Comparison of ENCODE assay signal across 17 cellular contexts in the genomic region with DNA sequence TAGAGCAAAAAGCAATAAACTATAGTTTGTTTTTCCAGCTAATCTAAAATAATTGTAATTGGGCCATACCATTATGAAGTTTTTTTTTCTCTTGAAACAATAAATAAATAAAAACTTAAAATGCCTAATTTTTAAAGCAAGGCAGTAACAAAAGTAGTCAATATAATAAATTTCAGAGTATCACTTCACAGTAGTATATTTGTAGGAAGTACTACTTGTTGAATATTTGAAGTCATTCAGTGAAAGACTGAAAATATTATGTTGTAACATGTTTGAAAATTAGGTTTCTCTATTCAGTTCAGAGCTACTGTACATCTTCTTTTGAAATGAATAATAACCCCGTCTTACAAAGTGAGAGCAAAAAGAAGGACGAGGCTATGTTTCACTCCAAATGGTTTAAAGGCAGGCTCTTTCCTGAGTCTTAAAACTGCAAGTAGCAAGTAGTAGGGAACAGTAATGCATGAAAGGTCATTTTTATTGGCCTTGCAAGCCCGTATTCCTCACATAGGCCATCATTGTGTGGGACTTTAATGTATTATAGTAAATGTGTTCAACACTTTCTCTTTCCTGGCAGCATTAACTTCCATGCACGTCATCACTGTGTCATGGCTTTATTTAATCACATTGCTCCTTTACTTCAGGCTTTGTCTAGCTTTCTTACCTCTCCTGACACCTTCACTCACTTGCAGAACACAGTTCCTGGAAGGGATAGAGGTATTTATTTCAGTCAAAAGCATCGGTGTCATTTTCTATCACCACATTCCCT.
DNase-seq lines count a peak whose midpoint lies in the region; FAIRE-seq and TF ChIP-seq lines count a peak whose summit lies in the region.
"Had no signal": no experiment of that assay in that cellular context is flagged by ENCODE, and none has a peak within 500 bp of the region (broad histone marks: within the 10 kb centered on the region; RNA-seq: fewer than 3 reads in every experiment).

No MANE protein-coding gene starts in this region.

- no peaks in the 10 kb centered on the region for H3K9me3 ChIP-seq in HEK293 (ENCODE audit: control insufficient read depth, insufficient read depth, low read depth, low read length)
- H3K9me3 ChIP-seq in astrocyte (ENCODE audit: insufficient read depth, low read depth, low read length) = no peaks in the 10 kb centered on the region
- no peaks in the 10 kb centered on the region for H3K9me3 ChIP-seq in trophoblast cell (ENCODE audit: insufficient read depth, low read depth, low read length)
- H3K9me3 ChIP-seq: SJCRH30 had no signal

- no peak overlapping the region for H2AK5ac ChIP-seq in trophoblast cell (ENCODE audit: low read length)

- H2AFZ ChIP-seq in astrocyte (ENCODE audit: low read depth, low read length) (no peak overlapping the region), trophoblast cell (ENCODE audit: insufficient read depth, low read length, poor library complexity) (no peak overlapping the region)

- no peak overlapping the region for H3K4ac ChIP-seq in trophoblast cell (ENCODE audit: low read depth, low read length)

- WGBS in trophoblast cell (ENCODE audit: extremely low coverage, insufficient coverage, insufficient read length) = no CpG with 5 or more reads among the region's 5 CpGs

- TF ChIP-seq CTCF in HEK293 (tag by site-specific recombination; IDR thresholded peaks at IDR 0.05) (no peak), astrocyte (IDR thresholded peaks at IDR 0.05; ENCODE audit: insufficient read depth, low read depth, low read length) (no peak), coronary artery (IDR thresholded peaks at IDR 0.05) (no peak)

- no peak overlapping the region for H3K18ac ChIP-seq in trophoblast cell (ENCODE audit: low read length)

- no peak overlapping the region for H4K8ac ChIP-seq in trophoblast cell (ENCODE audit: low read depth, low read length)

- no peak overlapping the region for H4K91ac ChIP-seq in trophoblast cell (ENCODE audit: low read depth, low read length)

- no peak overlapping the region for H3K14ac ChIP-seq in trophoblast cell (ENCODE audit: low read length)

- no peaks in the 10 kb centered on the region for H3K36me3 ChIP-seq in HEK293 (ENCODE audit: control insufficient read depth in 2 of 2, insufficient read depth in 1 of 2, low read length in 2 of 2)
- H3K36me3 ChIP-seq in astrocyte (ENCODE audit: insufficient read depth, low read length) = no peaks in the 10 kb centered on the region
- H3K36me3 ChIP-seq in trophoblast cell (ENCODE audit: control insufficient read depth in 1 of 2, insufficient read depth in 2 of 2, low read length in 2 of 2) = no peaks in the 10 kb centered on the region
- H3K36me3 ChIP-seq: SJCRH30 had no signal

- no peaks in the 10 kb centered on the region for H4K20me1 ChIP-seq in astrocyte (ENCODE audit: insufficient read depth, low read length)

- H3K4me3 ChIP-seq in HEK293 (ENCODE audit: low read depth, low read length) = no peak overlapping the region
- no peak overlapping the region for H3K4me3 ChIP-seq in astrocyte (ENCODE audit: insufficient read depth, low read depth, low read length)
- no peak overlapping the region for H3K4me3 ChIP-seq in trophoblast cell (ENCODE audit: low read depth, low read length)
- H3K4me3 ChIP-seq in coronary artery = no peak overlapping the region
- H3K4me3 ChIP-seq: K562, SJCRH30 had no signal

- no peaks in the 10 kb centered on the region for H3K9me3 Mint-ChIP-seq in astrocyte (ENCODE audit: unreplicated experiment)

- CTCF ChIA-PET in HEK293 (lab: Yijun Ruan, JAX) = interaction anchor here (0.7 kb wide), 1 partner anchor 1434 kb away, joined by 3 read pairs; no protein-coding TSS in a partner anchor

- H3K23ac ChIP-seq in trophoblast cell (ENCODE audit: low read length) = no peak overlapping the region

- DNase-seq in astrocyte (ENCODE audit: low read depth) (peak; percentile 18), trophoblast cell (peak; percentile 12 to 36), Ammon's horn (ENCODE audit: low spot score) (no peak), coronary artery (ENCODE audit: low spot score) (no peak), NAMALWA (ENCODE audit: low spot score) (no peak)
- DNase-seq: AML-193, COR-L47, DMS 273 treated with DMSO at 0.1 percent for 48 hours, DND-41, HCEC 1CT, NCI-H1105 treated with DMSO at 0.1 percent for 48 hours, NCI-H1694 treated with DMSO at 0.1 percent for 48 hours, SJCRH30 had no signal

- H3K79me2 ChIP-seq in astrocyte (ENCODE audit: insufficient read depth, low read length) (no peaks in the 10 kb centered on the region), trophoblast cell (ENCODE audit: control insufficient read depth, insufficient read depth, low read length, poor library complexity) (no peaks in the 10 kb centered on the region)

- FAIRE-seq in astrocyte (lab: Jason Lieb, UNC) (no peak), islet of Langerhans (lab: Jason Lieb, UNC) (peak; percentile 24)
- FAIRE-seq: K562 had no signal

- peaks cover 60% of the 10 kb centered on the region for H3K4me1 Mint-ChIP-seq in astrocyte (ENCODE audit: low read depth, unreplicated experiment)

- H3K4me3 Mint-ChIP-seq in astrocyte (ENCODE audit: unreplicated experiment) = no peak overlapping the region
- H3K4me3 Mint-ChIP-seq: CD14-positive monocyte had no signal

- H2BK120ac ChIP-seq in trophoblast cell (ENCODE audit: insufficient read depth, low read length, poor library complexity) = no peak overlapping the region

- no peak overlapping the region for H3K4me2 ChIP-seq in astrocyte (ENCODE audit: low read length)
- no peak overlapping the region for H3K4me2 ChIP-seq in trophoblast cell (ENCODE audit: low read length)

- no peak overlapping the region for H2BK5ac ChIP-seq in trophoblast cell (ENCODE audit: low read depth, low read length, poor library complexity)

- H3K27ac Mint-ChIP-seq in astrocyte (ENCODE audit: unreplicated experiment) = no peak overlapping the region
- H3K27ac Mint-ChIP-seq: CD14-positive monocyte had no signal

- no peak overlapping the region for H3K27ac ChIP-seq in HEK293 (ENCODE audit: extremely low read depth, low read depth, low read length)
- H3K27ac ChIP-seq in astrocyte (ENCODE audit: low read depth, low read length) = no peak overlapping the region
- no peak overlapping the region for H3K27ac ChIP-seq in trophoblast cell (ENCODE audit: low read depth, low read length)
- no peak overlapping the region for H3K27ac ChIP-seq in coronary artery
- H3K27ac ChIP-seq: SJCRH30 had no signal

- no peak overlapping the region for H4K12ac ChIP-seq in trophoblast cell (ENCODE audit: low read depth, low read length)

- POLR2A ChIA-PET in HEK293 (lab: Yijun Ruan, JAX) = no interaction called here

- no peak overlapping the region for H2BK12ac ChIP-seq in trophoblast cell (ENCODE audit: low read length)

- H3K27me3 ChIP-seq in astrocyte (ENCODE audit: insufficient read depth, low read length) = no peaks in the 10 kb centered on the region
- H3K27me3 ChIP-seq in trophoblast cell (ENCODE audit: insufficient read depth, low read length) = no peaks in the 10 kb centered on the region
- H3K27me3 ChIP-seq: SJCRH30 had no signal

- H3K9ac ChIP-seq in astrocyte (ENCODE audit: low read length) = no peak overlapping the region
- no peak overlapping the region for H3K9ac ChIP-seq in trophoblast cell (ENCODE audit: low read length)

- H3K4me1 ChIP-seq in HEK293 (ENCODE audit: control insufficient read depth, insufficient read depth, low read length) = peaks cover 5% of the 10 kb centered on the region
- peaks cover 19% of the 10 kb centered on the region for H3K4me1 ChIP-seq in astrocyte (ENCODE audit: insufficient read depth, low read length)
- H3K4me1 ChIP-seq in trophoblast cell (ENCODE audit: control insufficient read depth in 1 of 2, insufficient read depth in 2 of 2, low read length in 2 of 2) = peaks cover 3 to 10% of the 10 kb centered on the region in 2 experiments

- H3K36me3 Mint-ChIP-seq in astrocyte (ENCODE audit: low read depth, unreplicated experiment) = peaks cover 4% of the 10 kb centered on the region

- no peaks in the 10 kb centered on the region for H3K27me3 Mint-ChIP-seq in astrocyte (ENCODE audit: low read depth, unreplicated experiment)

- H3K79me1 ChIP-seq in trophoblast cell (ENCODE audit: low read length) = no peaks in the 10 kb centered on the region

TF ChIP-seq in HEK293, 187 proteins besides CTCF, POLR2A, EP300 and RAD21 (continues in another document):
- no peak for TF ChIP-seq ZNF830 (tag by site-specific recombination; IDR thresholded peaks at IDR 0.05; ENCODE audit: low read depth)
- TF ChIP-seq ZNF2 (tag by site-specific recombination; IDR thresholded peaks at IDR 0.05) = no peak
- TF ChIP-seq KLF7 (tag by site-specific recombination; IDR thresholded peaks at IDR 0.05; ENCODE audit: borderline replicate concordance) = no peak
- TF ChIP-seq ZNF10 (tag by site-specific recombination; IDR thresholded peaks at IDR 0.05) = no peak
- TF ChIP-seq ZNF514 (tag by site-specific recombination; IDR thresholded peaks at IDR 0.05) = no peak
- no peak for TF ChIP-seq MZF1 (tag by site-specific recombination; IDR thresholded peaks at IDR 0.05; ENCODE audit: borderline replicate concordance)
- no peak for TF ChIP-seq ZNF473 (tag by site-specific recombination; IDR thresholded peaks at IDR 0.05)
- TF ChIP-seq ZBTB17 (tag by site-specific recombination; IDR thresholded peaks at IDR 0.05) = no peak
- no peak for TF ChIP-seq ZNF37A (tag by site-specific recombination; IDR thresholded peaks at IDR 0.05)

Comparison
In these comparisons a context has a peak if more than half of its experiments do, and no peak if none do; other contexts are left out.
1. DNase-seq: peak in astrocyte (single experiment) and trophoblast cell (2 of 2); none in Ammon's horn (single experiment), coronary artery (single experiment) and NAMALWA (single experiment).